Comparison of ENCODE assay signal across 15 cellular contexts in the genomic region with DNA sequence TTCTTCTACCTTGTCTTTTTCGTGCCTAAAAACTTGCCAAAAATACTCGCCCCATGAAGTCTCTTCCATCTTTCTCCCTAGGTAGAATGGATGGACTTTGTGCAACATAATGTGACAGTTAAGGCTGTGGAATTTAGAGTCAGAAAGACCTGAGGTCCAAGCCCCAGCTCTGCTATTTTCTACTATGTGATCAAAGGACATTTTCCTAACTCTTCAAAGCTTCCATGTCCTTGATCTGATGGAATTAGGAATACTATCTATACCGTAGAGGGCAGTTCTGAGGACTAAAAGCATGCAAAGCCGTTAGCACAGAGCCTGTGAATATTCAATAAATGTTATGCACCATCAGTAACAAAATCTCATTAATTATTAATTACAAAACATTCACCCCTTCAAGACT.
"Had no signal": no experiment of that assay in that cellular context is flagged by ENCODE, and none has a peak within 500 bp of the region (broad histone marks: within the 10 kb centered on the region; RNA-seq: fewer than 3 reads in every experiment).

No MANE protein-coding gene starts in this region.

- H3K9me3 ChIP-seq: heart right ventricle, lower lobe of right lung, SJCRH30, thoracic aorta had no signal

- H3K27me3 ChIP-seq: brain microvascular endothelial cell, heart right ventricle, neural progenitor cell, SJCRH30 had no signal

- H3K9me3 Mint-ChIP-seq: activated CD4-positive, alpha-beta T cell treated with anti-CD3 and anti-CD28 coated beads, Interleukin-2, amount 10 ng/mL, durations not matched to agents 24 days and 14 days; mesothelial cell of epicardium; neural progenitor cell had no signal

- H3K4me3 Mint-ChIP-seq: activated CD4-positive, alpha-beta T cell treated with anti-CD3 and anti-CD28 coated beads, Interleukin-2, amount 10 ng/mL, durations not matched to agents 24 days and 14 days; mesothelial cell of epicardium; neural progenitor cell had no signal

- H3K27me3 Mint-ChIP-seq: activated CD4-positive, alpha-beta T cell treated with anti-CD3 and anti-CD28 coated beads, Interleukin-2, amount 10 ng/mL, durations not matched to agents 24 days and 14 days had no signal

- H3K9ac ChIP-seq: neural progenitor cell had no signal

- H3K27ac Mint-ChIP-seq: neural progenitor cell had no signal

- H3K4me1 ChIP-seq: neural progenitor cell had no signal

- H3K36me3 ChIP-seq: thoracic aorta had no signal

- H3K27ac ChIP-seq: brain microvascular endothelial cell, lower lobe of right lung, neural progenitor cell, SJCRH30, thoracic aorta had no signal

- DNase-seq: activated CD8-positive, alpha-beta memory T cell treated with anti-CD3 and anti-CD28 coated beads for 24 hours; activated CD8-positive, alpha-beta memory T cell treated with anti-CD3 and anti-CD28 coated beads, Interleukin-2, amount 50 U/mL, for 48 hours; activated naive CD4-positive, alpha-beta T cell; anterior cingulate cortex; brain microvascular endothelial cell; cortex of kidney; heart right ventricle; lower lobe of right lung; SJCRH30; stimulated activated CD4-positive, alpha-beta T cell treated with anti-CD3 and anti-CD28 coated beads, Interleukin-4, amount 100 ng/mL, for 1 hour had no signal

- H3K4me3 ChIP-seq: heart right ventricle, lower lobe of right lung, neural progenitor cell, SJCRH30, smooth muscle cell, thoracic aorta had no signal
